Comparison of ENCODE assay signal across 8 cellular contexts in genomic region chr2:98102315-98102714, GRCh38. TPM values are rescaled to one million over a fixed set of nuclear protein-coding genes. Genes with fewer than 3 reads are reported as not detected.
"Had no signal": no experiment of that assay in that cellular context is flagged by ENCODE, and none has a peak within 500 bp of the region (broad histone marks: within the 10 kb centered on the region; RNA-seq: fewer than 3 reads in every experiment).

No MANE protein-coding gene starts in this region.

RNA-seq across cellular contexts. Expression of gene VWA3B, which starts 15.3 kb away (rescaled TPM):
- total RNA-seq: OCI-LY7, PC-3, PC-9, RPMI7951, SJCRH30, SJSA1, SK-MEL-5 had no signal
- polyA plus RNA-seq: SK-N-SH had no signal
